In genomic region chr3:89072671-89073070, GRCh38 we compare ENCODE assay signal across 18 cellular contexts. TPM values are rescaled to one million over a fixed set of nuclear protein-coding genes. Genes with fewer than 3 reads are reported as not detected.
"Had no signal": no experiment of that assay in that cellular context is flagged by ENCODE, and none has a peak within 500 bp of the region (broad histone marks: within the 10 kb centered on the region; RNA-seq: fewer than 3 reads in every experiment).

No MANE protein-coding gene starts in this region.

- H3K4me1 ChIP-seq: heart right ventricle, sigmoid colon, testis, upper lobe of left lung had no signal

- H3K27me3 ChIP-seq: heart right ventricle, sigmoid colon, testis, upper lobe of left lung had no signal

- H3K9me3 ChIP-seq: testis, upper lobe of left lung had no signal

- H3K4me3 ChIP-seq: coronary artery, heart right ventricle, sigmoid colon, smooth muscle cell, testis, upper lobe of left lung had no signal

- DNase-seq: activated CD4-positive, alpha-beta memory T cell treated with anti-CD3 and anti-CD28 coated beads for 36 hours; activated CD4-positive, alpha-beta T cell treated with anti-CD3 and anti-CD28 coated beads for 48 hours; activated naive CD4-positive, alpha-beta T cell treated with Interleukin-2 at 50 U/mL for 16 hours; activated naive CD8-positive, alpha-beta T cell treated with anti-CD3 and anti-CD28 coated beads for 36 hours; activated T-cell treated with anti-CD3 and anti-CD28 coated beads, Interleukin-2, amount 50 U/mL, for 48 hours; heart right ventricle; islet precursor cell; left cardiac atrium; occipital lobe; sigmoid colon; stimulated activated CD4-positive, alpha-beta T cell treated with anti-CD3 and anti-CD28 coated beads, Interleukin-4, amount 100 ng/mL, for 1 hour; stimulated activated naive CD4-positive, alpha-beta T cell; testis; upper lobe of left lung had no signal

- ATAC-seq: heart right ventricle, left cardiac atrium had no signal

- H3K4me2 ChIP-seq: smooth muscle cell had no signal

- H3K36me3 ChIP-seq: heart right ventricle, sigmoid colon, upper lobe of left lung had no signal

- H3K27ac ChIP-seq: coronary artery, heart right ventricle, sigmoid colon, testis, upper lobe of left lung had no signal

RNA-seq across cellular contexts. Expression of gene EPHA3, which starts 34.8 kb away (rescaled TPM):
- total RNA-seq: activated CD4-positive, alpha-beta memory T cell treated with anti-CD3 and anti-CD28 coated beads for 36 hours; mononuclear cell; T-helper 2 cell treated with Interferon-gamma antibody and Interleukin-4, amounts not matched to agents 100 ng/mL and 5 ng/mL, for 36 hours had no signal
